Comparison of ENCODE assay signal across 20 cellular contexts in the genomic region with DNA sequence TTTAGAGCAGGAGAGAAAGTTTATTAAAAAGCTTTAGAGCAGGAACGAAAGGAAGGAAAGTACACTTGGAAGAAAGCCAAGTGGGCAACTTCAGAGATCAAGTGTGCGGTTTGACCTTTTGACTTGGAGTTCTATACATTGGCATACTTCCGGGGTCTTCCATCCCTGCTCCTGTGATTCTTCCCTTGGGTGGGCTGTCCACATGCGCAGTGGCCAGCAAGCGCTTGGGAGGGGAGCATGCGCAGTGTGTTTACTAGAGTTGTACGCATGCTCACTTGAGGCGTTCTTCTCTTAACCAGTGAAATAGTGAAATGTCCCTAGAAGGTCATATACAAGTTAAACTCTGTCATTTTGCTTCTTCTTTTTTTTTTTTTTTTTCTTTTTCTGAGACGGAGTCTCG. TPM values are rescaled to one million over a fixed set of nuclear protein-coding genes. Genes with fewer than 3 reads are reported as not detected.
DNase-seq lines count a peak whose midpoint lies in the region; ATAC-seq and TF ChIP-seq lines count a peak whose summit lies in the region.
"Had no signal": no experiment of that assay in that cellular context is flagged by ENCODE, and none has a peak within 500 bp of the region (broad histone marks: within the 10 kb centered on the region; RNA-seq: fewer than 3 reads in every experiment).

No MANE protein-coding gene starts in this region.

- H3K4ac ChIP-seq in H9 (ENCODE audit: low read depth, low read length): no peak overlapping the region

- H3K14ac ChIP-seq in H9 (ENCODE audit: insufficient read depth, low read length): no peak overlapping the region

- H3K9ac ChIP-seq in H9 (ENCODE audit: extremely low read depth, insufficient read length, low read length) (no peak overlapping the region), endodermal cell (ENCODE audit: extremely low read depth, low read length, poor library complexity, severe bottlenecking) (no peak overlapping the region)

- H3K79me1 ChIP-seq in H9 (ENCODE audit: insufficient read depth, low read depth, low read length, poor library complexity, severe bottlenecking): no peaks in the 10 kb centered on the region

- H3K4me1 Mint-ChIP-seq in H9: peaks cover 36 to 38% of the 10 kb centered on the region in 2 experiments
- peaks cover 18% of the 10 kb centered on the region for H3K4me1 Mint-ChIP-seq in endodermal cell
- H3K4me1 Mint-ChIP-seq: B cell, CD14-positive monocyte had no signal

- H3K27me3 Mint-ChIP-seq in H9 (ENCODE audit: low read depth) (no peaks in the 10 kb centered on the region), endodermal cell (ENCODE audit: insufficient read depth) (no peaks in the 10 kb centered on the region)
- H3K27me3 Mint-ChIP-seq: B cell had no signal

- peaks cover 0 to 4% (median 0%) of the 10 kb centered on the region in 3 experiments; a peak in 4 of 7 replicates for H3K36me3 Mint-ChIP-seq in H9 (ENCODE audit: insufficient read depth in 1 of 3, low read depth in 3 of 3)
- H3K36me3 Mint-ChIP-seq in endodermal cell (ENCODE audit: low read depth): no peaks in the 10 kb centered on the region
- H3K36me3 Mint-ChIP-seq: CD14-positive monocyte had no signal

- intact Hi-C loops in thyroid gland (cut with DNase I) (no loop called here), left cardiac atrium (cut with DNase I) (no loop called here)

- H3K23ac ChIP-seq in H9 (ENCODE audit: insufficient read length, low read depth, low read length): no peak overlapping the region

- H3K4me1 ChIP-seq in H9 (ENCODE audit: insufficient read depth, low read length) (peaks cover 10% of the 10 kb centered on the region; the same call in 1 of the 2 replicates), endodermal cell (ENCODE audit: control insufficient read depth, insufficient read depth, low read length) (no peaks in the 10 kb centered on the region), thyroid gland (no peaks in the 10 kb centered on the region)
- H3K4me1 ChIP-seq: A549, Peyer's patch had no signal

- H2BK12ac ChIP-seq in H9 (ENCODE audit: insufficient read length, low read depth, low read length): no peak overlapping the region

- WGBS in H9 (ENCODE audit: extremely low coverage, insufficient read length, low lambda C conversion rate): no CpG with 5 or more reads among the region's 10 CpGs
- 95 to 97% methylated on average over 7 to 10 of the region's 10 CpGs for WGBS in endodermal cell (ENCODE audit: insufficient coverage in 1 of 2, insufficient read length in 1 of 2), 2 experiments
- WGBS in thyroid gland, 2 donors: 69 to 70% methylated on average over 10 of the region's 10 CpGs

- H4K20me1 ChIP-seq in H9 (ENCODE audit: control insufficient read depth, insufficient read depth, insufficient read length): no peaks in the 10 kb centered on the region

- no peak overlapping the region for H3K56ac ChIP-seq in H9 (ENCODE audit: insufficient read length, low read depth, low read length)

- no peak for TF ChIP-seq POLR2A in thyroid gland (IDR thresholded peaks at IDR 0.05)

- H3K9me3 Mint-ChIP-seq in H9 (peaks cover 3 to 8% of the 10 kb centered on the region in 2 experiments; a peak in 4 of 5 replicates), endodermal cell (peaks cover 6% of the 10 kb centered on the region)

- H4K8ac ChIP-seq in H9 (replicated peaks; ENCODE audit: insufficient read length, low read depth, low read length): no peak overlapping the region

- H3T11ph ChIP-seq in H9 (ENCODE audit: low read length): no peak overlapping the region

- no peak overlapping the region for H4K91ac ChIP-seq in H9 (ENCODE audit: insufficient read length, low read depth, low read length)

- peak overlapping the region; percentile 82 to 92 (median 88) for H3K27ac Mint-ChIP-seq in H9
- H3K27ac Mint-ChIP-seq in endodermal cell: peak overlapping the region; percentile 20
- H3K27ac Mint-ChIP-seq: B cell had no signal

- DNase-seq in H9 (no peak), RPMI8226 (peak; percentile 16), endodermal cell (no peak), thyroid gland (peak; percentile 14 to 17), left cardiac atrium (no peak), dermis blood vessel endothelial cell (no peak), GM03348 (ENCODE audit: low spot score) (no peak)
- DNase-seq: DMS79, HCEC 1CT, MG63, NCI-H1048, NCI-H1436 treated with DMSO at 0.1 percent for 48 hours, NCI-H1930, NCI-H2227 treated with DMSO at 0.1 percent for 48 hours, NCI-H510A, Peyer's patch had no signal

- no peak overlapping the region for H2AFZ ChIP-seq in H9 (ENCODE audit: low read length)

- H2BK15ac ChIP-seq in H9 (ENCODE audit: low read depth, low read length): no peak overlapping the region

- H3K4me2 ChIP-seq in H9 (ENCODE audit: insufficient read depth, insufficient read length, low read length): no peak overlapping the region
- H3K4me2 ChIP-seq: A549 had no signal

- no peak overlapping the region for H2BK120ac ChIP-seq in H9 (ENCODE audit: low read depth, low read length, poor library complexity, severe bottlenecking)

- no peak overlapping the region for H2AK5ac ChIP-seq in H9 (ENCODE audit: insufficient read length, low read length)

- H3K79me2 ChIP-seq in H9 (ENCODE audit: insufficient read depth, low read length): no peaks in the 10 kb centered on the region; the same call in 1 of the 2 replicates

- H3K27ac ChIP-seq in H9 (ENCODE audit: insufficient read length, low read depth, low read length) (no peak overlapping the region), endodermal cell (ENCODE audit: low read depth, low read length) (no peak overlapping the region), thyroid gland (no peak overlapping the region)
- H3K27ac ChIP-seq: Peyer's patch, SJSA1 had no signal

- H3K27me3 ChIP-seq in H9 (ENCODE audit: insufficient read depth, low read length) (no peaks in the 10 kb centered on the region), endodermal cell (ENCODE audit: control insufficient read depth, insufficient read depth, low read length, poor library complexity, severe bottlenecking) (no peaks in the 10 kb centered on the region), thyroid gland (no peaks in the 10 kb centered on the region)
- H3K27me3 ChIP-seq: MG63, Peyer's patch, SJSA1 had no signal

- H3K4me3 Mint-ChIP-seq in H9 (no peak overlapping the region), endodermal cell (no peak overlapping the region)
- H3K4me3 Mint-ChIP-seq: B cell, CD14-positive monocyte had no signal

- H3K23me2 ChIP-seq in H9 (ENCODE audit: insufficient read length, low read depth, low read length, poor library complexity, severe bottlenecking): no peaks in the 10 kb centered on the region

- H3K36me3 ChIP-seq in endodermal cell (ENCODE audit: control insufficient read depth, insufficient read depth, low read length): no peaks in the 10 kb centered on the region
- H3K36me3 ChIP-seq in thyroid gland: no peaks in the 10 kb centered on the region
- H3K36me3 ChIP-seq: MG63, Peyer's patch, SJSA1 had no signal

- H3K4me3 ChIP-seq in endodermal cell (ENCODE audit: low read length) (no peak overlapping the region), thyroid gland (replicated peaks in 1 of 3) (no peak overlapping the region)
- H3K4me3 ChIP-seq: A549, MG63, Peyer's patch, SJSA1 had no signal

- no peak for TF ChIP-seq CTCF in H9 (conservative IDR thresholded peaks at IDR 0.05)
- TF ChIP-seq CTCF in endodermal cell (conservative IDR thresholded peaks at IDR 0.05): no peak
- no peak for TF ChIP-seq CTCF in thyroid gland (IDR thresholded peaks at IDR 0.05)

- ATAC-seq in left cardiac atrium: no peak
- ATAC-seq: A549 had no signal

- H3K9me3 ChIP-seq in H9 (ENCODE audit: control insufficient read depth, low read depth, low read length): no peaks in the 10 kb centered on the region
- H3K9me3 ChIP-seq in endodermal cell (ENCODE audit: control insufficient read depth, low read length): no peaks in the 10 kb centered on the region
- no peaks in the 10 kb centered on the region for H3K9me3 ChIP-seq in thyroid gland
- H3K9me3 ChIP-seq: A549, MG63, Peyer's patch, SJSA1 had no signal

- H2BK20ac ChIP-seq in H9 (ENCODE audit: low read depth, low read length, poor library complexity, severe bottlenecking): no peak overlapping the region

- no peak overlapping the region for H4K5ac ChIP-seq in H9 (ENCODE audit: insufficient read length, low read depth, low read length)

- no peak overlapping the region for H2BK5ac ChIP-seq in H9 (ENCODE audit: insufficient read length, low read length)

- no peak overlapping the region for H3K18ac ChIP-seq in H9 (ENCODE audit: insufficient read length, low read depth, low read length)

RNA-seq across cellular contexts. Expression of gene ZNF532, which starts 56.9 kb away (rescaled TPM):
- 254 and 258 TPM in 2 replicates for total RNA-seq in H9 (2021)
- total RNA-seq in endodermal cell: 100 to 1,000 TPM; 138 to 207 TPM
- polyA plus RNA-seq in endodermal cell (2013, experiment 1 of 2): 164 TPM
- polyA plus RNA-seq in endodermal cell (2013, experiment 2 of 2): 157 TPM
- 100 to 1,000 TPM in 3 of 4 donors, 10 to 100 TPM in 1; 80.2 to 111 (median 109) TPM for total RNA-seq in thyroid gland
- 10 to 100 TPM; 56.8 to 57.9 TPM for total RNA-seq in left cardiac atrium
- 57.2 and 80.3 TPM in 2 replicates for total RNA-seq in dermis blood vessel endothelial cell

Comparison
In these comparisons a context has a peak if more than half of its experiments do, and no peak if none do; other contexts are left out.
1. DNase-seq: peak in RPMI8226 (single experiment) and thyroid gland (2 of 2); none in H9 (single experiment), endodermal cell (single experiment), left cardiac atrium (single experiment), dermis blood vessel endothelial cell (single experiment) and GM03348 (single experiment).